ENCODE assay signal across 13 cellular contexts in genomic region chr10:102334106-102334505, GRCh38.
A peak's percentile ranks its signal among the peaks of the same experiment; 100 is the strongest.
DNase-seq lines count a peak whose midpoint lies in the region; ATAC-seq and TF ChIP-seq lines count a peak whose summit lies in the region.
"Had no signal": no experiment of that assay in that cellular context is flagged by ENCODE, and none has a peak within 500 bp of the region (broad histone marks: within the 10 kb centered on the region; RNA-seq: fewer than 3 reads in every experiment).

No MANE protein-coding gene starts in this region.

- H3K79me1 ChIP-seq in mesendoderm (ENCODE audit: low read length): no peaks in the 10 kb centered on the region

- H3K56ac ChIP-seq in mesendoderm (ENCODE audit: low read length): no peak overlapping the region

- H3K9ac ChIP-seq in fibroblast of lung (ENCODE audit: insufficient read depth, low read length): no peak overlapping the region
- H3K9ac ChIP-seq in mesendoderm (ENCODE audit: low read length): no peak overlapping the region

- ATAC-seq in SK-N-SH treated with all-trans-retinoic acid at 6 μM for 48 hours: peak; percentile 40; the same call in 2 of the 3 replicates
- no peak for ATAC-seq in GM21723 (IDR thresholded peaks at IDR 0.05; ENCODE audit: unreplicated experiment)

- H3K9me3 ChIP-seq in fibroblast of lung (ENCODE audit: control insufficient read depth, insufficient read depth, low read depth, low read length) (no peaks in the 10 kb centered on the region), stomach (no peaks in the 10 kb centered on the region)
- H3K9me3 ChIP-seq: HAP-1 had no signal

- H3K36me3 ChIP-seq in fibroblast of lung (ENCODE audit: control insufficient read depth, insufficient read depth, low read length): no peaks in the 10 kb centered on the region
- H3K36me3 ChIP-seq in mesendoderm (ENCODE audit: control insufficient read depth, insufficient read depth, low read length): no peaks in the 10 kb centered on the region
- H3K36me3 ChIP-seq in stomach: peaks cover 4 to 10% (median 6%) of the 10 kb centered on the region in 4 donors
- H3K36me3 ChIP-seq: HAP-1 had no signal

- no peak overlapping the region for H4K5ac ChIP-seq in mesendoderm (ENCODE audit: low read length)

- TF ChIP-seq EP300 in stomach (IDR thresholded peaks at IDR 0.05): no peak

- no peak for TF ChIP-seq POLR2A in stomach (IDR thresholded peaks at IDR 0.05)

- H3K4me1 ChIP-seq in fibroblast of lung (ENCODE audit: control insufficient read depth, extremely low read depth, insufficient read depth, low read length) (no peaks in the 10 kb centered on the region), mesendoderm (ENCODE audit: control insufficient read depth, low read depth, low read length) (no peaks in the 10 kb centered on the region), stomach (peaks cover 18 to 34% (median 23%) of the 10 kb centered on the region in 4 donors)
- H3K4me1 ChIP-seq: HAP-1 had no signal

- DNase-seq in fibroblast of lung (ENCODE audit: low read depth in 2 of 2) (peak; percentile 41 to 72), mesendoderm (peak; percentile 86), stomach (peak; percentile 32), GM19238 (ENCODE audit: insufficient read length, low spot score) (no peak), Ammon's horn (ENCODE audit: low spot score) (no peak)
- DNase-seq: activated CD4-positive, alpha-beta T cell treated with anti-CD3 and anti-CD28 coated beads for 48 hours; CD4-positive, alpha-beta memory T cell; MM.1S; T-helper 1 cell had no signal

- H3K4me2 ChIP-seq in fibroblast of lung (ENCODE audit: extremely low read depth, insufficient read depth, low read length): no peak overlapping the region
- H3K4me2 ChIP-seq in mesendoderm (ENCODE audit: low read length): no peak overlapping the region

- no peak overlapping the region for H3K18ac ChIP-seq in mesendoderm (ENCODE audit: low read length)

- TF ChIP-seq CTCF in fibroblast of lung (conservative IDR thresholded peaks at IDR 0.05 in 1 of 2, IDR thresholded peaks at IDR 0.05 in 1 of 2; ENCODE audit: low read depth in 1 of 2, low read length in 2 of 2) (no peak), stomach (IDR thresholded peaks at IDR 0.05) (no peak)

- H2BK5ac ChIP-seq in mesendoderm (ENCODE audit: low read length): no peak overlapping the region

- H2BK15ac ChIP-seq in mesendoderm (replicated peaks; ENCODE audit: low read depth): no peak overlapping the region

- H2AFZ ChIP-seq in fibroblast of lung (ENCODE audit: low read length): no peak overlapping the region

- no peak overlapping the region for H2BK120ac ChIP-seq in mesendoderm (ENCODE audit: low read depth, low read length)

- no peak overlapping the region for H4K8ac ChIP-seq in mesendoderm (ENCODE audit: low read depth, low read length)

- no peak overlapping the region for H3K27ac ChIP-seq in fibroblast of lung (ENCODE audit: insufficient read depth, low read length)
- H3K27ac ChIP-seq in mesendoderm (ENCODE audit: low read depth, low read length): peak overlapping the region; percentile 28
- H3K27ac ChIP-seq in stomach: peak overlapping the region in 1 of 5 donors; percentile 1
- H3K27ac ChIP-seq: skin epidermis had no signal

- no peak overlapping the region for H3K23ac ChIP-seq in mesendoderm (ENCODE audit: low read length)

- H4K20me1 ChIP-seq in fibroblast of lung (ENCODE audit: control insufficient read depth, extremely low read depth, insufficient read depth, low read length): no peaks in the 10 kb centered on the region

- H3K79me2 ChIP-seq in fibroblast of lung (ENCODE audit: control insufficient read depth, insufficient read depth, low read length) (peaks cover 4% of the 10 kb centered on the region), mesendoderm (ENCODE audit: control insufficient read depth, insufficient read depth, low read length) (no peaks in the 10 kb centered on the region)

- H3K4me3 ChIP-seq in fibroblast of lung (replicated peaks in 1 of 4; ENCODE audit: control extremely low read depth in 1 of 4, insufficient read depth in 1 of 4, low read depth in 3 of 4, low read length in 4 of 4) (no peak overlapping the region), mesendoderm (ENCODE audit: low read length) (no peak overlapping the region), stomach (no peak overlapping the region)
- H3K4me3 ChIP-seq: HAP-1, skin epidermis had no signal

- H3K27me3 ChIP-seq in fibroblast of lung (ENCODE audit: control insufficient read depth, insufficient read depth, low read length) (no peaks in the 10 kb centered on the region), mesendoderm (ENCODE audit: insufficient read depth, low read length, poor library complexity) (no peaks in the 10 kb centered on the region), stomach (no peaks in the 10 kb centered on the region)

- H3K4ac ChIP-seq in mesendoderm (ENCODE audit: low read depth, low read length): no peak overlapping the region

- no CpG with 5 or more reads among the region's 4 CpGs for WGBS in mesendoderm (ENCODE audit: extremely low coverage, insufficient coverage, low lambda C conversion rate)
- 23 to 50% (median 28%) methylated on average over 4 of the region's 4 CpGs for WGBS in stomach, 5 donors

- intact Hi-C loops in stomach (cut with DNase I; ENCODE audit: low total_unique reads): no loop called here

- H2AK5ac ChIP-seq in mesendoderm (ENCODE audit: low read length): no peak overlapping the region

TF ChIP-seq in SK-N-SH treated with all-trans-retinoic acid at 6 μM for 48 hours, 23 proteins besides CTCF, POLR2A, EP300 and RAD21 (continues in another document):
- TF ChIP-seq TSHZ2 (CRISPR knock-in tag; IDR thresholded peaks at IDR 0.05): no peak
- TF ChIP-seq TCF4 (CRISPR knock-in tag; IDR thresholded peaks at IDR 0.05; ENCODE audit: borderline replicate concordance): peak; percentile 63; the same call in 1 of the 2 replicates
- TF ChIP-seq ZFP30 (CRISPR knock-in tag; IDR thresholded peaks at IDR 0.05): no peak
- 0 out of 2 replicates have a peak, but pooled peaks have one; percentile 18 for TF ChIP-seq SNAI2 (CRISPR knock-in tag; IDR thresholded peaks at IDR 0.05)
- TF ChIP-seq BACH2 (CRISPR knock-in tag; IDR thresholded peaks at IDR 0.05; ENCODE audit: borderline replicate concordance): no peak
- peak; percentile 67; the same call in 1 of the 2 replicates for TF ChIP-seq ZNF8 (CRISPR knock-in tag; IDR thresholded peaks at IDR 0.05)
- no peak for TF ChIP-seq ZNF70 (CRISPR knock-in tag; IDR thresholded peaks at IDR 0.05)
- 0 out of 2 replicates have a peak, but pooled peaks have one; percentile 9 for TF ChIP-seq GLIS3 (CRISPR knock-in tag; IDR thresholded peaks at IDR 0.05)
- no peak for TF ChIP-seq PPARA (CRISPR knock-in tag; IDR thresholded peaks at IDR 0.05; ENCODE audit: borderline replicate concordance)
- TF ChIP-seq TOX (CRISPR knock-in tag; IDR thresholded peaks at IDR 0.05; ENCODE audit: borderline replicate concordance): no peak
- no peak for TF ChIP-seq ZNF565 (CRISPR knock-in tag; conservative IDR thresholded peaks at IDR 0.05; ENCODE audit: low read depth)
- TF ChIP-seq POU6F1 (CRISPR knock-in tag; IDR thresholded peaks at IDR 0.05; ENCODE audit: borderline replicate concordance, low read depth): no peak
- TF ChIP-seq OSR1 (CRISPR knock-in tag; IDR thresholded peaks at IDR 0.05): no peak
- peak; percentile 59; the same call in 1 of the 2 replicates for TF ChIP-seq ZFP3 (CRISPR knock-in tag; IDR thresholded peaks at IDR 0.05)
- TF ChIP-seq ISL1 (CRISPR knock-in tag; IDR thresholded peaks at IDR 0.05): peak; percentile 86
- TF ChIP-seq ARNTL (CRISPR knock-in tag; IDR thresholded peaks at IDR 0.05; ENCODE audit: borderline replicate concordance, low read depth): no peak
- peak; percentile 38; the same call in 1 of the 2 replicates for TF ChIP-seq ESRRG (CRISPR knock-in tag; IDR thresholded peaks at IDR 0.05)

Comparison
In these comparisons a context has a peak if more than half of its experiments do, and no peak if none do; other contexts are left out.
1. DNase-seq: peak in fibroblast of lung (2 of 2), mesendoderm (single experiment) and stomach (single experiment); none in GM19238 (single experiment) and Ammon's horn (single experiment).